8 cellular contexts compared by ENCODE assay signal in the genomic region with DNA sequence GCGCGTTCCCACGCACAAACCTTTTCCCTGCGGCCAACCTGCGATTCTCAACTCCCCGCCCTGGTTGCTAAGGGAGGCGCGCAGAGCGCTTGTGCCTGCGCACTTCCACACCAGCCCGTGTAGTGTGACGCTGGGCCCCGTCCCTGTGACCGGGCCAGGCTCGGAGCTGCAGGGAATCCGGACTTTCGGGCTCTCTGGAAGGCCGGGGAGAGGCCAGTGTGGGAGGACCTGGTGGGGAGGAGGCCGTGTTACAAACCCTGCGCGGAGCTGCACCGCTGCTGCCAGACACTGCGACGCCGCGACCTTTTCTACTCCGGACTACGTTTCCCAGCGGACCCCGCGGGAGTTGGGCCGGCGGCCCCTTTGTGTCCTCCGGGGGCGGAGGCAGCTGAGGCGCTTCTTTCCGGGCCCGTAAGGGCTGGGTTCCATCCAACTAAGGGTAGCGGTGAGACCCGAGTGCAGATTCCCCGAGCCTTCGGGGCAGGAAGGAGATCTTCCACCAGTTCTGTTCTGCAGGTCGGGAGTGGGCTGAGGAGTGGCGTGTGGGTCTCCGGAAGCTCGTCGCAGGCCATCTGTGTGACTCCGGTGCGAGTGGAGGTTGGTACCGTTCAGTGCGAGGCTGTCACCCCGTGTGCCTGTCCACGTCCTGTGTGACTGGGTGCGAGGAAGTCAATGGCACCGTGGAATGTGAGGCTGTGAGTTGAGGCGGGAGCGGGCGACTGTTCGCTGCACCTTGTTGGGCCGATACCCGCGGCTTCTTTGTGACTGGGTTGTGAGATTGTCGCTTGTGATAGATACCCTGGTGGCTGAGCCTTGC. TPM values are rescaled to one million over a fixed set of nuclear protein-coding genes. Genes with fewer than 3 reads are reported as not detected.
A peak's percentile ranks its signal among the peaks of the same experiment; 100 is the strongest.
DNase-seq lines count a peak whose midpoint lies in the region; ATAC-seq and TF ChIP-seq lines count a peak whose summit lies in the region.

TSS of gene ZNF570 (plus strand) at position 396 of the 817 bp plus-strand sequence. CDS start 999 bp downstream, outside the sequence.

- H3K4me1 Mint-ChIP-seq in CD8-positive, alpha-beta T cell (ENCODE audit: low read depth) = peaks cover 41% of the 10 kb centered on the region
- H3K4me1 Mint-ChIP-seq in activated T-helper 1 cell treated with anti-CD3 and anti-CD28 coated beads, Interleukin-12 subunit alpha, Interleukin-12 subunit beta, Interleukin-2, Interleukin-4 antibody, amounts not matched to agents 30 ng/mL and 10 ng/mL and 1 ng/mL, durations not matched to agents 14 hours and 24 hours and 36 hours (ENCODE audit: low read depth) = peaks cover 27% of the 10 kb centered on the region
- H3K4me1 Mint-ChIP-seq in naive thymus-derived CD4-positive, alpha-beta T cell = peaks cover 26 to 54% (median 45%) of the 10 kb centered on the region in 7 donors
- H3K4me1 Mint-ChIP-seq in stimulated activated effector memory CD8-positive, alpha-beta T cell treated with anti-CD3 and anti-CD28 coated beads, Interleukin-12 subunit alpha, Interleukin-12 subunit beta, amount 100 ng/mL, for 72 hours = peaks cover 36% of the 10 kb centered on the region

- peak within 1 kb of the TSS; percentile 98 for H3K27ac Mint-ChIP-seq in CD8-positive, alpha-beta T cell
- peak within 1 kb of the TSS; percentile 93 for H3K27ac Mint-ChIP-seq in activated T-helper 1 cell treated with anti-CD3 and anti-CD28 coated beads, Interleukin-12 subunit alpha, Interleukin-12 subunit beta, Interleukin-2, Interleukin-4 antibody, amounts not matched to agents 30 ng/mL and 10 ng/mL and 1 ng/mL, durations not matched to agents 14 hours and 24 hours and 36 hours
- peak within 1 kb of the TSS; percentile 93 to 100 (median 99) for H3K27ac Mint-ChIP-seq in naive thymus-derived CD4-positive, alpha-beta T cell
- H3K27ac Mint-ChIP-seq in stimulated activated effector memory CD8-positive, alpha-beta T cell treated with anti-CD3 and anti-CD28 coated beads, Interleukin-12 subunit alpha, Interleukin-12 subunit beta, amount 100 ng/mL, for 72 hours = peak within 1 kb of the TSS; percentile 90

- ATAC-seq in CD8-positive, alpha-beta T cell = peak; percentile 70
- peak; percentile 53 for ATAC-seq in GM19467 (IDR thresholded peaks at IDR 0.05; ENCODE audit: unreplicated experiment)
- ATAC-seq in naive thymus-derived CD4-positive, alpha-beta T cell = peak; percentile 83
- ATAC-seq in stimulated activated effector memory CD8-positive, alpha-beta T cell treated with anti-CD3 and anti-CD28 coated beads, Interleukin-12 subunit alpha, Interleukin-12 subunit beta, amount 100 ng/mL, for 72 hours = peak; percentile 82

- H3K79me2 ChIP-seq in PC-9 (ENCODE audit: low read depth) = no peaks in the 10 kb centered on the region

- H3K4me3 ChIP-seq in CD8-positive, alpha-beta T cell (ENCODE audit: low read depth, low read length) = peak within 1 kb of the TSS; percentile 64
- H3K4me3 ChIP-seq in PC-9 = peak within 1 kb of the TSS; percentile 71
- peak within 1 kb of the TSS; percentile 79 for H3K4me3 ChIP-seq in naive thymus-derived CD4-positive, alpha-beta T cell (ENCODE audit: low read length)

- H4K20me1 ChIP-seq in PC-9 (ENCODE audit: insufficient read depth) = no peaks in the 10 kb centered on the region

- H3K9me3 ChIP-seq in CD8-positive, alpha-beta T cell (ENCODE audit: low read length) = no peaks in the 10 kb centered on the region
- H3K9me3 ChIP-seq in PC-9 (ENCODE audit: insufficient read depth, low read depth) = peaks cover 11% of the 10 kb centered on the region
- peaks cover 0 to 11% (median 6%) of the 10 kb centered on the region in 3 experiments for H3K9me3 ChIP-seq in naive thymus-derived CD4-positive, alpha-beta T cell (ENCODE audit: control insufficient read depth in 2 of 3, low read length in 3 of 3)

- DNase-seq in CD8-positive, alpha-beta T cell = peak; percentile 76 to 93 (median 87)
- DNase-seq in HuH-7 (ENCODE audit: low spot score) = peak; percentile 56
- DNase-seq in PC-9 = peak; percentile 68 to 77
- DNase-seq in activated T-helper 1 cell treated with anti-CD3 and anti-CD28 coated beads, Interleukin-12 subunit alpha, Interleukin-12 subunit beta, Interleukin-2, Interleukin-4 antibody, amounts not matched to agents 30 ng/mL and 10 ng/mL and 1 ng/mL, durations not matched to agents 14 hours and 24 hours and 36 hours (ENCODE audit: low spot score) = peak; percentile 85
- DNase-seq in fibroblast of gingiva (ENCODE audit: low read depth) = peak; percentile 90
- peak; percentile 78 to 92 (median 90) for DNase-seq in naive thymus-derived CD4-positive, alpha-beta T cell
- DNase-seq in stimulated activated effector memory CD8-positive, alpha-beta T cell treated with anti-CD3 and anti-CD28 coated beads, Interleukin-12 subunit alpha, Interleukin-12 subunit beta, amount 100 ng/mL, for 72 hours (ENCODE audit: low spot score in 2 of 2) = peak; percentile 79 to 92

- H2AFZ ChIP-seq in PC-9 = peak within 1 kb of the TSS; percentile 97

- TF ChIP-seq CTCF in CD8-positive, alpha-beta T cell (IDR thresholded peaks at IDR 0.05) = no peak
- TF ChIP-seq CTCF in PC-9 (conservative IDR thresholded peaks at IDR 0.05) = no peak

- H3K27ac ChIP-seq in CD8-positive, alpha-beta T cell (ENCODE audit: low read depth, low read length) = peak within 1 kb of the TSS; percentile 96
- no peak within 1 kb of the TSS for H3K27ac ChIP-seq in PC-9
- peak within 1 kb of the TSS; percentile 96 for H3K27ac ChIP-seq in naive thymus-derived CD4-positive, alpha-beta T cell (ENCODE audit: low read depth, low read length)

- peaks cover 17% of the 10 kb centered on the region for H3K4me1 ChIP-seq in CD8-positive, alpha-beta T cell (ENCODE audit: insufficient read depth, low read length)
- peaks cover 11% of the 10 kb centered on the region; the same call in 1 of the 2 replicates for H3K4me1 ChIP-seq in PC-9 (replicated peaks; ENCODE audit: insufficient read depth)
- peaks cover 13 to 16% of the 10 kb centered on the region in 2 donors for H3K4me1 ChIP-seq in naive thymus-derived CD4-positive, alpha-beta T cell (ENCODE audit: control insufficient read depth in 2 of 2, insufficient read depth in 2 of 2, low read length in 2 of 2)

- intact Hi-C loops in CD8-positive, alpha-beta T cell (cut with DNase I, micrococcal nuclease) = loop anchor here (1.0 to 5.0 kb wide), 16 partner anchors 37 to 896 kb away; partner anchors contain the start of genes ZNF573 (in 2 of the 2), SIPA1L3 (in 1 of the 2), WDR87 (in 1 of the 2) and ZFP30 (in 1 of the 2)
- intact Hi-C loops in PC-9 (cut with micrococcal nuclease; ENCODE audit: unreplicated experiment) = loop anchor here (1.0 to 5.0 kb wide), 3 partner anchors 98 to 392 kb away; partner anchors contain the start of genes ZNF420, ZNF527 and ZNF585A
- intact Hi-C loops in activated T-helper 1 cell treated with anti-CD3 and anti-CD28 coated beads, Interleukin-12 subunit alpha, Interleukin-12 subunit beta, Interleukin-2, Interleukin-4 antibody, amounts not matched to agents 30 ng/mL and 10 ng/mL and 1 ng/mL, durations not matched to agents 14 hours and 24 hours and 36 hours (cut with micrococcal nuclease) = loop anchor here (1.0 to 10.0 kb wide), 10 partner anchors 38 to 1354 kb away; partner anchors contain the start of genes CATSPERG, OVOL3, POLR2I and SIPA1L3
- intact Hi-C loops in naive thymus-derived CD4-positive, alpha-beta T cell (cut with micrococcal nuclease) = loop anchor here (1.0 to 10.0 kb wide), 18 partner anchors 37 to 1344 kb away; partner anchors contain the start of genes ZNF568 (in 2 of the 2), ZNF790 (in 2 of the 2), ZNF793 (in 2 of the 2) and ZNF829 (in 2 of the 2)

- H3K9me3 Mint-ChIP-seq in CD8-positive, alpha-beta T cell = peaks cover 9% of the 10 kb centered on the region
- H3K9me3 Mint-ChIP-seq in activated T-helper 1 cell treated with anti-CD3 and anti-CD28 coated beads, Interleukin-12 subunit alpha, Interleukin-12 subunit beta, Interleukin-2, Interleukin-4 antibody, amounts not matched to agents 30 ng/mL and 10 ng/mL and 1 ng/mL, durations not matched to agents 14 hours and 24 hours and 36 hours = peaks cover 24% of the 10 kb centered on the region
- H3K9me3 Mint-ChIP-seq in naive thymus-derived CD4-positive, alpha-beta T cell = peaks cover 9 to 43% (median 18%) of the 10 kb centered on the region in 11 donors
- H3K9me3 Mint-ChIP-seq in stimulated activated effector memory CD8-positive, alpha-beta T cell treated with anti-CD3 and anti-CD28 coated beads, Interleukin-12 subunit alpha, Interleukin-12 subunit beta, amount 100 ng/mL, for 72 hours = peaks cover 9% of the 10 kb centered on the region

- peak within 1 kb of the TSS; percentile 93 for H3K4me3 Mint-ChIP-seq in CD8-positive, alpha-beta T cell
- peak within 1 kb of the TSS; percentile 92 for H3K4me3 Mint-ChIP-seq in activated T-helper 1 cell treated with anti-CD3 and anti-CD28 coated beads, Interleukin-12 subunit alpha, Interleukin-12 subunit beta, Interleukin-2, Interleukin-4 antibody, amounts not matched to agents 30 ng/mL and 10 ng/mL and 1 ng/mL, durations not matched to agents 14 hours and 24 hours and 36 hours
- peak within 1 kb of the TSS; percentile 91 to 100 (median 96) for H3K4me3 Mint-ChIP-seq in naive thymus-derived CD4-positive, alpha-beta T cell
- H3K4me3 Mint-ChIP-seq in stimulated activated effector memory CD8-positive, alpha-beta T cell treated with anti-CD3 and anti-CD28 coated beads, Interleukin-12 subunit alpha, Interleukin-12 subunit beta, amount 100 ng/mL, for 72 hours = peak within 1 kb of the TSS; percentile 96

- H3K9me2 ChIP-seq in PC-9 (ENCODE audit: insufficient read depth) = no peaks in the 10 kb centered on the region

- no peaks in the 10 kb centered on the region for H3K27me3 Mint-ChIP-seq in CD8-positive, alpha-beta T cell (ENCODE audit: low read depth)
- H3K27me3 Mint-ChIP-seq in activated T-helper 1 cell treated with anti-CD3 and anti-CD28 coated beads, Interleukin-12 subunit alpha, Interleukin-12 subunit beta, Interleukin-2, Interleukin-4 antibody, amounts not matched to agents 30 ng/mL and 10 ng/mL and 1 ng/mL, durations not matched to agents 14 hours and 24 hours and 36 hours (ENCODE audit: insufficient read depth) = no peaks in the 10 kb centered on the region
- no peaks in the 10 kb centered on the region for H3K27me3 Mint-ChIP-seq in naive thymus-derived CD4-positive, alpha-beta T cell

- CTCF ChIA-PET in CD8-positive, alpha-beta T cell (lab: Charles Lee) = no interaction called here
- CTCF ChIA-PET in PC-9 (lab: Charles Lee) = no interaction called here
- CTCF ChIA-PET in naive thymus-derived CD4-positive, alpha-beta T cell (lab: Charles Lee) = interaction anchor here (1.9 kb wide), 1 partner anchor 37 kb away, joined by 7 read pairs; the partner anchor contains the start of gene ZNF793

- peaks cover 9% of the 10 kb centered on the region for H3K36me3 ChIP-seq in CD8-positive, alpha-beta T cell (ENCODE audit: insufficient read depth, low read length)
- H3K36me3 ChIP-seq in PC-9 (ENCODE audit: low read depth) = 0 out of 2 replicates have a peak, but pooled peaks cover 4% of the 10 kb centered on the region
- H3K36me3 ChIP-seq in naive thymus-derived CD4-positive, alpha-beta T cell (ENCODE audit: control insufficient read depth in 2 of 3, insufficient read depth in 3 of 3, low read length in 3 of 3) = peaks cover 0 to 26% (median 0%) of the 10 kb centered on the region in 3 experiments

- no peaks in the 10 kb centered on the region for H3K27me3 ChIP-seq in CD8-positive, alpha-beta T cell (ENCODE audit: insufficient read depth, low read length)
- H3K27me3 ChIP-seq in PC-9 (ENCODE audit: insufficient read depth, low read depth) = no peaks in the 10 kb centered on the region
- H3K27me3 ChIP-seq in naive thymus-derived CD4-positive, alpha-beta T cell (ENCODE audit: control insufficient read depth in 2 of 2, insufficient read depth in 2 of 2, low read length in 2 of 2) = no peaks in the 10 kb centered on the region

- TSS peak; percentile 59 for BruUV-seq in PC-9 (replicated peaks; lab: Mats Ljungman, UMichigan)

- H3K36me3 Mint-ChIP-seq in CD8-positive, alpha-beta T cell = peaks cover 41% of the 10 kb centered on the region
- H3K36me3 Mint-ChIP-seq in activated T-helper 1 cell treated with anti-CD3 and anti-CD28 coated beads, Interleukin-12 subunit alpha, Interleukin-12 subunit beta, Interleukin-2, Interleukin-4 antibody, amounts not matched to agents 30 ng/mL and 10 ng/mL and 1 ng/mL, durations not matched to agents 14 hours and 24 hours and 36 hours (ENCODE audit: low read depth) = peaks cover 24% of the 10 kb centered on the region
- peaks cover 15 to 39% (median 26%) of the 10 kb centered on the region in 5 donors for H3K36me3 Mint-ChIP-seq in naive thymus-derived CD4-positive, alpha-beta T cell
- peaks cover 36% of the 10 kb centered on the region for H3K36me3 Mint-ChIP-seq in stimulated activated effector memory CD8-positive, alpha-beta T cell treated with anti-CD3 and anti-CD28 coated beads, Interleukin-12 subunit alpha, Interleukin-12 subunit beta, amount 100 ng/mL, for 72 hours

- H3F3A ChIP-seq in PC-9 (ENCODE audit: insufficient read depth, low read depth) = no peaks in the 10 kb centered on the region; the same call in 1 of the 2 replicates

- H3K4me2 ChIP-seq in PC-9 = peak within 1 kb of the TSS; percentile 78

- POLR2A ChIA-PET in CD8-positive, alpha-beta T cell (lab: Charles Lee) = interaction anchor here (0.5 to 2.1 kb wide), 8 partner anchors 37 to 631 kb away, joined by 3 to 22 read pairs (median 4); partner anchors contain the start of genes ZNF527, ZNF540, ZNF571 and ZNF573
- POLR2A ChIA-PET in PC-9 (lab: Charles Lee; ENCODE audit: unreplicated experiment) = interaction anchor here (0.7 kb wide), 1 partner anchor 391 kb away, joined by 8 read pairs; the partner anchor contains the start of gene ZNF420
- POLR2A ChIA-PET in naive thymus-derived CD4-positive, alpha-beta T cell (lab: Charles Lee) = interaction anchor here (0.6 to 4.5 kb wide), 10 partner anchors 37 to 1254 kb away, joined by 3 to 53 read pairs (median 6); partner anchors contain the start of genes ZFP30, ZNF146, ZNF527 and ZNF540

RNA-seq across cellular contexts. Expression of gene ZNF570, which starts in this region (rescaled TPM):
- total RNA-seq in CD8-positive, alpha-beta T cell = 10 to 100 TPM; 17.8 to 19.8 TPM
- 2.5 and 3.6 TPM in 2 replicates for total RNA-seq in PC-9 (2021)
- total RNA-seq in activated T-helper 1 cell treated with anti-CD3 and anti-CD28 coated beads, Interleukin-12 subunit alpha, Interleukin-12 subunit beta, Interleukin-2, Interleukin-4 antibody, amounts not matched to agents 30 ng/mL and 10 ng/mL and 1 ng/mL, durations not matched to agents 14 hours and 24 hours and 36 hours = 2.1 and 2.8 TPM in 2 replicates
- 10 to 100 TPM in 2 of 5 experiments, 1 to 10 TPM in 3; 5.1 to 10.9 (median 9.1) TPM for total RNA-seq in naive thymus-derived CD4-positive, alpha-beta T cell
- polyA plus RNA-seq in naive thymus-derived CD4-positive, alpha-beta T cell = 1 to 10 TPM; 4.1 to 4.6 TPM
